Comparison of ENCODE assay signal across 1 cellular context in the genomic region with DNA sequence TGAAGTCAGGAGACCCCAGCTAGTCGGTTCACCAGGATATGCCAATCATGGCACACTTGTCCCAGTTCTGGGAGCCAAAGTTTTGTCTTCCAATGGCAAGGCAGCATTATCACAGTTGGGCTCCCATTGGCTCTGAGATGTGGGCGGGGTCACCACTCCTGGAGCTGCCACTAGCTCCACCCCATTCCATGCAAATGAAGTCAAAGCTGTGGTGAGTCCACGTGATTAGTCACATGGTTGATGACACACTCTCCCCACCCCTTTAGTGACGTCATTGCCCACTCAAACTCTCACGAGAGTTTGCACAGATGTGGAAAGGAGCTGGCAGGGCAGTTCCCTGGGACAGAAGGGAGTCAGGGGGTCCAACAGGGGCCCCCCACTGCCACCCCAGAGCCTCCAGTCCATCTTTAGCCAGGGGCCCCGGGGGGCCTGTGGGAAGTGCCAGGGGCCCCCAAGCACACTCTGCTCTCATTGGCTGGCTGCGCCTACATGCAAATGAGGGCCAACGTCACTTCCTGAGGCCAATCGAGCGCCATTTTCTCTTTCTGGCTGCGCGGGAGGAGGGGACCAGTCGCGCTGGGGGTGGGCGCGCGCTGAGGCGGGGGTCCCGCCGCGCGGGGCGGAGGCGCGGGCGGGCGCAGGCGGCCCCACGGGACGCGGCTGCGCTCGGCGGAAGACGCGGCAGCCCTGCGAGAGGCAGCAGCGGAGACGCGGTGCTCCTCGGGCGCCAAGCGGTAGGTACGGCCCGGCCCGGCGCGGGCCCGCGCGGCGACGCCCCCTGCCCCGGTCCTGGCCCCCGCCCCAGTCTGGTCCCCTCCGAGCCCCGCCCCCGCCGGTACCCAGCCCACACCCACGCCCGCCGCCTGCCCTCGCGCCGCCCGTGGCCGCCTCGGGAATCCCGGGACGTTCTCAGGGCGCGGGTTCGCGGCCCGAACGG.
A peak's percentile ranks its signal among the peaks of the same experiment; 100 is the strongest.
TF ChIP-seq lines count a peak whose summit lies in the region.

A gene with protein sequence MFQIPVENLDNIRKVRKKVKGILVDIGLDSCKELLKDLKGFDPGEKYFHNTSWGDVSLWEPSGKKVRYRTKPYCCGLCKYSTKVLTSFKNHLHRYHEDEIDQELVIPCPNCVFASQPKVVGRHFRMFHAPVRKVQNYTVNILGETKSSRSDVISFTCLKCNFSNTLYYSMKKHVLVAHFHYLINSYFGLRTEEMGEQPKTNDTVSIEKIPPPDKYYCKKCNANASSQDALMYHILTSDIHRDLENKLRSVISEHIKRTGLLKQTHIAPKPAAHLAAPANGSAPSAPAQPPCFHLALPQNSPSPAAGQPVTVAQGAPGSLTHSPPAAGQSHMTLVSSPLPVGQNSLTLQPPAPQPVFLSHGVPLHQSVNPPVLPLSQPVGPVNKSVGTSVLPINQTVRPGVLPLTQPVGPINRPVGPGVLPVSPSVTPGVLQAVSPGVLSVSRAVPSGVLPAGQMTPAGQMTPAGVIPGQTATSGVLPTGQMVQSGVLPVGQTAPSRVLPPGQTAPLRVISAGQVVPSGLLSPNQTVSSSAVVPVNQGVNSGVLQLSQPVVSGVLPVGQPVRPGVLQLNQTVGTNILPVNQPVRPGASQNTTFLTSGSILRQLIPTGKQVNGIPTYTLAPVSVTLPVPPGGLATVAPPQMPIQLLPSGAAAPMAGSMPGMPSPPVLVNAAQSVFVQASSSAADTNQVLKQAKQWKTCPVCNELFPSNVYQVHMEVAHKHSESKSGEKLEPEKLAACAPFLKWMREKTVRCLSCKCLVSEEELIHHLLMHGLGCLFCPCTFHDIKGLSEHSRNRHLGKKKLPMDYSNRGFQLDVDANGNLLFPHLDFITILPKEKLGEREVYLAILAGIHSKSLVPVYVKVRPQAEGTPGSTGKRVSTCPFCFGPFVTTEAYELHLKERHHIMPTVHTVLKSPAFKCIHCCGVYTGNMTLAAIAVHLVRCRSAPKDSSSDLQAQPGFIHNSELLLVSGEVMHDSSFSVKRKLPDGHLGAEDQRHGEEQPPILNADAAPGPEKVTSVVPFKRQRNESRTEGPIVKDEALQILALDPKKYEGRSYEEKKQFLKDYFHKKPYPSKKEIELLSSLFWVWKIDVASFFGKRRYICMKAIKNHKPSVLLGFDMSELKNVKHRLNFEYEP (plus strand): TSS at position 524 of the 937 bp plus-strand sequence. CDS start 8,281 bp downstream, outside the sequence.

TF ChIP-seq in GM12878, 131 proteins besides CTCF, POLR2A, EP300 and RAD21 (continued from another document and continues in another):
- TF ChIP-seq, protein P1, sequence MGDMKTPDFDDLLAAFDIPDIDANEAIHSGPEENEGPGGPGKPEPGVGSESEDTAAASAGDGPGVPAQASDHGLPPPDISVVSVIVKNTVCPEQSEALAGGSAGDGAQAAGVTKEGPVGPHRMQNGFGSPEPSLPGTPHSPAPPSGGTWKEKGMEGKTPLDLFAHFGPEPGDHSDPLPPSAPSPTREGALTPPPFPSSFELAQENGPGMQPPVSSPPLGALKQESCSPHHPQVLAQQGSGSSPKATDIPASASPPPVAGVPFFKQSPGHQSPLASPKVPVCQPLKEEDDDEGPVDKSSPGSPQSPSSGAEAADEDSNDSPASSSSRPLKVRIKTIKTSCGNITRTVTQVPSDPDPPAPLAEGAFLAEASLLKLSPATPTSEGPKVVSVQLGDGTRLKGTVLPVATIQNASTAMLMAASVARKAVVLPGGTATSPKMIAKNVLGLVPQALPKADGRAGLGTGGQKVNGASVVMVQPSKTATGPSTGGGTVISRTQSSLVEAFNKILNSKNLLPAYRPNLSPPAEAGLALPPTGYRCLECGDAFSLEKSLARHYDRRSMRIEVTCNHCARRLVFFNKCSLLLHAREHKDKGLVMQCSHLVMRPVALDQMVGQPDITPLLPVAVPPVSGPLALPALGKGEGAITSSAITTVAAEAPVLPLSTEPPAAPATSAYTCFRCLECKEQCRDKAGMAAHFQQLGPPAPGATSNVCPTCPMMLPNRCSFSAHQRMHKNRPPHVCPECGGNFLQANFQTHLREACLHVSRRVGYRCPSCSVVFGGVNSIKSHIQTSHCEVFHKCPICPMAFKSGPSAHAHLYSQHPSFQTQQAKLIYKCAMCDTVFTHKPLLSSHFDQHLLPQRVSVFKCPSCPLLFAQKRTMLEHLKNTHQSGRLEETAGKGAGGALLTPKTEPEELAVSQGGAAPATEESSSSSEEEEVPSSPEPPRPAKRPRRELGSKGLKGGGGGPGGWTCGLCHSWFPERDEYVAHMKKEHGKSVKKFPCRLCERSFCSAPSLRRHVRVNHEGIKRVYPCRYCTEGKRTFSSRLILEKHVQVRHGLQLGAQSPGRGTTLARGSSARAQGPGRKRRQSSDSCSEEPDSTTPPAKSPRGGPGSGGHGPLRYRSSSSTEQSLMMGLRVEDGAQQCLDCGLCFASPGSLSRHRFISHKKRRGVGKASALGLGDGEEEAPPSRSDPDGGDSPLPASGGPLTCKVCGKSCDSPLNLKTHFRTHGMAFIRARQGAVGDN (IDR thresholded peaks at IDR 0.05) = no peak; the same call in 1 of the 2 replicates
- TF ChIP-seq SIN3A (IDR thresholded peaks at IDR 0.05; ENCODE audit: low read depth, low read length) (no peak), NFYA (IDR thresholded peaks at IDR 0.05; ENCODE audit: borderline replicate concordance, low read depth, low read length) (no peak), BACH1 (IDR thresholded peaks at IDR 0.05; ENCODE audit: borderline replicate concordance) (peak; percentile 29; the same call in 1 of the 2 replicates), TARDBP (IDR thresholded peaks at IDR 0.05; ENCODE audit: borderline replicate concordance) (no peak), STAT1 (conservative IDR thresholded peaks at IDR 0.05) (peak; percentile 71; the same call in 1 of the 2 replicates), BRCA1 (IDR thresholded peaks at IDR 0.05; ENCODE audit: low read depth, low read length) (peak; percentile 53; the same call in 1 of the 2 replicates), NFIC (IDR thresholded peaks at IDR 0.05; ENCODE audit: low read depth, low read length) (no peak), ZBED1 (IDR thresholded peaks at IDR 0.05; ENCODE audit: borderline replicate concordance) (no peak), SUZ12 (IDR thresholded peaks at IDR 0.05; ENCODE audit: unreplicated experiment) (no peak), PAX8 (IDR thresholded peaks at IDR 0.05) (no peak), HDAC2 (IDR thresholded peaks at IDR 0.05) (no peak), POLR2AphosphoS2 (IDR thresholded peaks at IDR 0.05; ENCODE audit: low read depth, low read length) (no peak), RB1 (IDR thresholded peaks at IDR 0.05; ENCODE audit: borderline replicate concordance) (peak; percentile 26; the same call in 1 of the 2 replicates), SPI1 (IDR thresholded peaks at IDR 0.05; ENCODE audit: borderline replicate concordance, insufficient read depth, low read depth, low read length) (no peak), STAT3 (IDR thresholded peaks at IDR 0.05; ENCODE audit: low read depth, low read length) (no peak), MYB (IDR thresholded peaks at IDR 0.05; ENCODE audit: borderline replicate concordance, low read depth, low read length) (no peak), POLR2AphosphoS5 (IDR thresholded peaks at IDR 0.05; ENCODE audit: low read length) (peak; percentile 79; the same call in 1 of the 2 replicates), PML (IDR thresholded peaks at IDR 0.05; ENCODE audit: low read length) (no peak), ZNF24 (IDR thresholded peaks at IDR 0.05) (no peak), CBFB (IDR thresholded peaks at IDR 0.05; ENCODE audit: low read depth) (peak; percentile 51; the same call in 1 of the 2 replicates), NR2C2 (IDR thresholded peaks at IDR 0.05; ENCODE audit: borderline replicate concordance, control insufficient read depth, insufficient read length, low read depth) (no peak), GATAD2B (conservative IDR thresholded peaks at IDR 0.05; ENCODE audit: low read depth) (peak; percentile 48; the same call in 1 of the 2 replicates), RELA (IDR thresholded peaks at IDR 0.05; ENCODE audit: borderline replicate concordance, partially characterized antibody) (peak; percentile 80), NR2F1 (conservative IDR thresholded peaks at IDR 0.05) (no peak), BHLHE40 (IDR thresholded peaks at IDR 0.05; ENCODE audit: borderline replicate concordance in 1 of 2, low read depth in 2 of 2, low read length in 1 of 2) (peak; percentile 50 to 81; a peak in 2 of 4 replicates), IKZF2 (IDR thresholded peaks at IDR 0.05) (0 out of 4 replicates have a peak, but pooled peaks of 1 of the 2 experiments have one; percentile 18), YBX1 (IDR thresholded peaks at IDR 0.05) (no peak), SMAD5 (IDR thresholded peaks at IDR 0.05; ENCODE audit: low read depth) (0 out of 2 replicates have a peak, but pooled peaks have one; percentile 40)
- TF ChIP-seq, protein P2, sequence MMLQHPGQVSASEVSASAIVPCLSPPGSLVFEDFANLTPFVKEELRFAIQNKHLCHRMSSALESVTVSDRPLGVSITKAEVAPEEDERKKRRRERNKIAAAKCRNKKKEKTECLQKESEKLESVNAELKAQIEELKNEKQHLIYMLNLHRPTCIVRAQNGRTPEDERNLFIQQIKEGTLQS (IDR thresholded peaks at IDR 0.05; ENCODE audit: borderline replicate concordance, extremely low read depth, low read depth, low read length) = peak; percentile 76; the same call in 1 of the 2 replicates
- TF ChIP-seq, protein P3, sequence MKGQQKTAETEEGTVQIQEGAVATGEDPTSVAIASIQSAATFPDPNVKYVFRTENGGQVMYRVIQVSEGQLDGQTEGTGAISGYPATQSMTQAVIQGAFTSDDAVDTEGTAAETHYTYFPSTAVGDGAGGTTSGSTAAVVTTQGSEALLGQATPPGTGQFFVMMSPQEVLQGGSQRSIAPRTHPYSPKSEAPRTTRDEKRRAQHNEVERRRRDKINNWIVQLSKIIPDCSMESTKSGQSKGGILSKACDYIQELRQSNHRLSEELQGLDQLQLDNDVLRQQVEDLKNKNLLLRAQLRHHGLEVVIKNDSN (IDR thresholded peaks at IDR 0.05; ENCODE audit: borderline replicate concordance, extremely low read length, insufficient read depth, low read depth, low read length) = peak; percentile 86
- TF ChIP-seq, protein P4, sequence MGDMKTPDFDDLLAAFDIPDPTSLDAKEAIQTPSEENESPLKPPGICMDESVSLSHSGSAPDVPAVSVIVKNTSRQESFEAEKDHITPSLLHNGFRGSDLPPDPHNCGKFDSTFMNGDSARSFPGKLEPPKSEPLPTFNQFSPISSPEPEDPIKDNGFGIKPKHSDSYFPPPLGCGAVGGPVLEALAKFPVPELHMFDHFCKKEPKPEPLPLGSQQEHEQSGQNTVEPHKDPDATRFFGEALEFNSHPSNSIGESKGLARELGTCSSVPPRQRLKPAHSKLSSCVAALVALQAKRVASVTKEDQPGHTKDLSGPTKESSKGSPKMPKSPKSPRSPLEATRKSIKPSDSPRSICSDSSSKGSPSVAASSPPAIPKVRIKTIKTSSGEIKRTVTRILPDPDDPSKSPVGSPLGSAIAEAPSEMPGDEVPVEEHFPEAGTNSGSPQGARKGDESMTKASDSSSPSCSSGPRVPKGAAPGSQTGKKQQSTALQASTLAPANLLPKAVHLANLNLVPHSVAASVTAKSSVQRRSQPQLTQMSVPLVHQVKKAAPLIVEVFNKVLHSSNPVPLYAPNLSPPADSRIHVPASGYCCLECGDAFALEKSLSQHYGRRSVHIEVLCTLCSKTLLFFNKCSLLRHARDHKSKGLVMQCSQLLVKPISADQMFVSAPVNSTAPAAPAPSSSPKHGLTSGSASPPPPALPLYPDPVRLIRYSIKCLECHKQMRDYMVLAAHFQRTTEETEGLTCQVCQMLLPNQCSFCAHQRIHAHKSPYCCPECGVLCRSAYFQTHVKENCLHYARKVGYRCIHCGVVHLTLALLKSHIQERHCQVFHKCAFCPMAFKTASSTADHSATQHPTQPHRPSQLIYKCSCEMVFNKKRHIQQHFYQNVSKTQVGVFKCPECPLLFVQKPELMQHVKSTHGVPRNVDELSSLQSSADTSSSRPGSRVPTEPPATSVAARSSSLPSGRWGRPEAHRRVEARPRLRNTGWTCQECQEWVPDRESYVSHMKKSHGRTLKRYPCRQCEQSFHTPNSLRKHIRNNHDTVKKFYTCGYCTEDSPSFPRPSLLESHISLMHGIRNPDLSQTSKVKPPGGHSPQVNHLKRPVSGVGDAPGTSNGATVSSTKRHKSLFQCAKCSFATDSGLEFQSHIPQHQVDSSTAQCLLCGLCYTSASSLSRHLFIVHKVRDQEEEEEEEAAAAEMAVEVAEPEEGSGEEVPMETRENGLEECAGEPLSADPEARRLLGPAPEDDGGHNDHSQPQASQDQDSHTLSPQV (IDR thresholded peaks at IDR 0.05) = no peak
- TF ChIP-seq, protein P5, sequence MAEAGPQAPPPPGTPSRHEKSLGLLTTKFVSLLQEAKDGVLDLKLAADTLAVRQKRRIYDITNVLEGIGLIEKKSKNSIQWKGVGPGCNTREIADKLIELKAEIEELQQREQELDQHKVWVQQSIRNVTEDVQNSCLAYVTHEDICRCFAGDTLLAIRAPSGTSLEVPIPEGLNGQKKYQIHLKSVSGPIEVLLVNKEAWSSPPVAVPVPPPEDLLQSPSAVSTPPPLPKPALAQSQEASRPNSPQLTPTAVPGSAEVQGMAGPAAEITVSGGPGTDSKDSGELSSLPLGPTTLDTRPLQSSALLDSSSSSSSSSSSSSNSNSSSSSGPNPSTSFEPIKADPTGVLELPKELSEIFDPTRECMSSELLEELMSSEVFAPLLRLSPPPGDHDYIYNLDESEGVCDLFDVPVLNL (IDR thresholded peaks at IDR 0.05; ENCODE audit: low read depth, low read length) = no peak
- TF ChIP-seq, protein P6, sequence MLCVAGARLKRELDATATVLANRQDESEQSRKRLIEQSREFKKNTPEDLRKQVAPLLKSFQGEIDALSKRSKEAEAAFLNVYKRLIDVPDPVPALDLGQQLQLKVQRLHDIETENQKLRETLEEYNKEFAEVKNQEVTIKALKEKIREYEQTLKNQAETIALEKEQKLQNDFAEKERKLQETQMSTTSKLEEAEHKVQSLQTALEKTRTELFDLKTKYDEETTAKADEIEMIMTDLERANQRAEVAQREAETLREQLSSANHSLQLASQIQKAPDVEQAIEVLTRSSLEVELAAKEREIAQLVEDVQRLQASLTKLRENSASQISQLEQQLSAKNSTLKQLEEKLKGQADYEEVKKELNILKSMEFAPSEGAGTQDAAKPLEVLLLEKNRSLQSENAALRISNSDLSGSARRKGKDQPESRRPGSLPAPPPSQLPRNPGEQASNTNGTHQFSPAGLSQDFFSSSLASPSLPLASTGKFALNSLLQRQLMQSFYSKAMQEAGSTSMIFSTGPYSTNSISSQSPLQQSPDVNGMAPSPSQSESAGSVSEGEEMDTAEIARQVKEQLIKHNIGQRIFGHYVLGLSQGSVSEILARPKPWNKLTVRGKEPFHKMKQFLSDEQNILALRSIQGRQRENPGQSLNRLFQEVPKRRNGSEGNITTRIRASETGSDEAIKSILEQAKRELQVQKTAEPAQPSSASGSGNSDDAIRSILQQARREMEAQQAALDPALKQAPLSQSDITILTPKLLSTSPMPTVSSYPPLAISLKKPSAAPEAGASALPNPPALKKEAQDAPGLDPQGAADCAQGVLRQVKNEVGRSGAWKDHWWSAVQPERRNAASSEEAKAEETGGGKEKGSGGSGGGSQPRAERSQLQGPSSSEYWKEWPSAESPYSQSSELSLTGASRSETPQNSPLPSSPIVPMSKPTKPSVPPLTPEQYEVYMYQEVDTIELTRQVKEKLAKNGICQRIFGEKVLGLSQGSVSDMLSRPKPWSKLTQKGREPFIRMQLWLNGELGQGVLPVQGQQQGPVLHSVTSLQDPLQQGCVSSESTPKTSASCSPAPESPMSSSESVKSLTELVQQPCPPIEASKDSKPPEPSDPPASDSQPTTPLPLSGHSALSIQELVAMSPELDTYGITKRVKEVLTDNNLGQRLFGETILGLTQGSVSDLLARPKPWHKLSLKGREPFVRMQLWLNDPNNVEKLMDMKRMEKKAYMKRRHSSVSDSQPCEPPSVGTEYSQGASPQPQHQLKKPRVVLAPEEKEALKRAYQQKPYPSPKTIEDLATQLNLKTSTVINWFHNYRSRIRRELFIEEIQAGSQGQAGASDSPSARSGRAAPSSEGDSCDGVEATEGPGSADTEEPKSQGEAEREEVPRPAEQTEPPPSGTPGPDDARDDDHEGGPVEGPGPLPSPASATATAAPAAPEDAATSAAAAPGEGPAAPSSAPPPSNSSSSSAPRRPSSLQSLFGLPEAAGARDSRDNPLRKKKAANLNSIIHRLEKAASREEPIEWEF (IDR thresholded peaks at IDR 0.05; ENCODE audit: insufficient replicate concordance, low read depth, low read length) = no peak
